In the genomic region with DNA sequence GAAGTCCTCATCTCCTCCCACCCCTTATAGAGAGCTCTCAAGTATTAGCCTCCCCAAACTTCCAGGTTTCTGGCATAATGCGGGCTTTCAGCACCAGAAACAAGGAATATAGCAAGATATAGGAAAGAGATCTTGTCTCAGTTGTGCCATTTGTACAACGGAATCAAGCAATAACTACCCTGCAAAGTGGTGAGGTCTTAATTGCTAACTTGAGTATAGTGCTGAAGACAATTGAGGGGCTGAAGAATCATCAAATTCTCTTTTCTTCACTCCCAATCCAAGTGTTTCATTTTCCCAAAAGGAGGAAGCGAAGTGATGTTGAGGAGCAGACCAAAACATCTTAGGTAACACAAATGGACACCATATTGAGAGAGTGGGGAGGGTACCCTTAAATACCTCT, we compare ENCODE assay signal across 23 cellular contexts. TPM values are rescaled to one million over a fixed set of nuclear protein-coding genes. Genes with fewer than 3 reads are reported as not detected.
"Had no signal": no experiment of that assay in that cellular context is flagged by ENCODE, and none has a peak within 500 bp of the region (broad histone marks: within the 10 kb centered on the region; RNA-seq: fewer than 3 reads in every experiment).

No MANE protein-coding gene starts in this region.

- H3K27ac ChIP-seq: colonic mucosa, uterus had no signal

- H3K4me3 ChIP-seq: colonic mucosa, heart left ventricle, mucosa of descending colon, uterus had no signal

- H3K36me3 ChIP-seq: colonic mucosa, heart left ventricle, uterus had no signal

- H3K9me3 ChIP-seq: colonic mucosa, mucosa of descending colon, uterus had no signal

- H3K4me3 Mint-ChIP-seq: nephron, type B pancreatic cell had no signal

- H3K4me1 ChIP-seq: colonic mucosa, uterus had no signal

- H3K27me3 ChIP-seq: colonic mucosa, heart left ventricle, uterus had no signal

- H3K36me3 Mint-ChIP-seq: type B pancreatic cell had no signal

- FAIRE-seq: frontal cortex had no signal

- H3K27ac Mint-ChIP-seq: nephron, type B pancreatic cell had no signal

- ATAC-seq: mucosa of descending colon, sciatic nerve had no signal

- H3K4me1 Mint-ChIP-seq: nephron had no signal

- DNase-seq: colonic mucosa; heart left ventricle; hippocampal formation; mammary epithelial cell; mucosa of descending colon; posterior cingulate gyrus; stimulated activated CD4-positive, alpha-beta T cell treated with anti-CD3 and anti-CD28 coated beads, Interleukin-12 subunit alpha, Interleukin-12 subunit beta, amount 100 ng/mL, for 4 hours; stimulated activated naive CD4-positive, alpha-beta T cell treated with Interleukin-2 at 50 U/mL for 16 hours; uterus had no signal

RNA-seq across cellular contexts. Expression of a gene that starts 26.8 kb away (rescaled TPM):
- total RNA-seq: cerebellum, colonic mucosa, dermis blood vessel endothelial cell, fibroblast of lung, frontal cortex, glomerular endothelial cell, heart left ventricle, kidney epithelial cell, lower leg skin, mammary epithelial cell, mucosa of descending colon, osteocyte, pulmonary artery endothelial cell, skeletal muscle tissue, uterus had no signal
- polyA plus RNA-seq: esophagus, fibroblast of lung, heart left ventricle, mammary epithelial cell had no signal

RNA-seq across cellular contexts. Expression of a gene that starts 36.8 kb away (rescaled TPM):
- total RNA-seq: cerebellum, colonic mucosa, dermis blood vessel endothelial cell, fibroblast of lung, frontal cortex, glomerular endothelial cell, heart left ventricle, kidney epithelial cell, lower leg skin, osteocyte, pulmonary artery endothelial cell, skeletal muscle tissue had no signal
- polyA plus RNA-seq: fibroblast of lung, heart left ventricle had no signal
